In genomic region chr1:21509351-21510112, GRCh38 we compare ENCODE assay signal across 9 cellular contexts. TPM values are rescaled to one million over a fixed set of nuclear protein-coding genes. Genes with fewer than 3 reads are reported as not detected.
DNase-seq lines count a peak whose midpoint lies in the region; ATAC-seq, FAIRE-seq and TF ChIP-seq lines count a peak whose summit lies in the region.
"Had no signal": no experiment of that assay in that cellular context is flagged by ENCODE, and none has a peak within 500 bp of the region (broad histone marks: within the 10 kb centered on the region; RNA-seq: fewer than 3 reads in every experiment).

TSS of gene ALPL (plus strand) at chr1:21509423. CDS start at chr1:21554082, 44,659 bp downstream.

- H3K36me3 ChIP-seq in Karpas-422 (ENCODE audit: insufficient read depth, low read length) (no peaks in the 10 kb centered on the region), endothelial cell of umbilical vein (ENCODE audit: control insufficient read depth in 2 of 2, extremely low read depth in 1 of 2, insufficient read depth in 2 of 2, low read length in 2 of 2) (no peaks in the 10 kb centered on the region), mucosa of stomach (ENCODE audit: control insufficient read depth, insufficient read depth, low read length) (no peaks in the 10 kb centered on the region)

- H3K79me2 ChIP-seq in Karpas-422 (ENCODE audit: low read length), result no peaks in the 10 kb centered on the region
- H3K79me2 ChIP-seq in endothelial cell of umbilical vein (ENCODE audit: control insufficient read depth, insufficient read depth, low read length), result no peaks in the 10 kb centered on the region

- H3K4me2 ChIP-seq in A549 (peak within 1 kb of the TSS; percentile 91), Karpas-422 (ENCODE audit: low read depth, low read length, poor library complexity, severe bottlenecking) (peak within 1 kb of the TSS; percentile 22), endothelial cell of umbilical vein (ENCODE audit: insufficient read depth, low read length) (no peak within 1 kb of the TSS)

- H2AFZ ChIP-seq in Karpas-422 (ENCODE audit: low read length), result peak within 1 kb of the TSS; percentile 75
- H2AFZ ChIP-seq in endothelial cell of umbilical vein (ENCODE audit: low read depth, low read length), result peak within 1 kb of the TSS; percentile 79

- H3K4me1 ChIP-seq in A549 (no peaks in the 10 kb centered on the region), Karpas-422 (ENCODE audit: low read length) (peaks cover 45% of the 10 kb centered on the region), endothelial cell of umbilical vein (ENCODE audit: control insufficient read depth, extremely low read depth, insufficient read depth, low read length) (peaks cover 3% of the 10 kb centered on the region), mucosa of stomach (ENCODE audit: control insufficient read depth, insufficient read depth, low read length) (peaks cover 5% of the 10 kb centered on the region)

- BruUV-seq in endothelial cell of umbilical vein (replicated peaks; lab: Mats Ljungman, UMichigan), result no TSS peak

- no peaks in the 10 kb centered on the region for H3K27me3 ChIP-seq in Karpas-422 (ENCODE audit: low read length)
- H3K27me3 ChIP-seq in endothelial cell of umbilical vein (ENCODE audit: control insufficient read depth in 2 of 2, insufficient read depth in 2 of 2, low read length in 2 of 2), result peaks cover 51% of the 10 kb centered on the region in 2 experiments
- peaks cover 37% of the 10 kb centered on the region for H3K27me3 ChIP-seq in mucosa of stomach (ENCODE audit: control insufficient read depth, insufficient read depth, low read length)

- H3K9ac ChIP-seq in Karpas-422 (ENCODE audit: low read length) (peak within 1 kb of the TSS; percentile 42), endothelial cell of umbilical vein (replicated peaks; ENCODE audit: extremely low read depth, insufficient read depth, low read length) (no peak within 1 kb of the TSS), mucosa of stomach (ENCODE audit: low read length) (peak within 1 kb of the TSS; percentile 39)

- no peaks in the 10 kb centered on the region for H3K9me3 ChIP-seq in A549
- H3K9me3 ChIP-seq in Karpas-422 (ENCODE audit: low read length), result no peaks in the 10 kb centered on the region
- H3K9me3 ChIP-seq in endothelial cell of umbilical vein (replicated peaks; ENCODE audit: control insufficient read depth, insufficient read depth, low read length), result no peaks in the 10 kb centered on the region
- no peaks in the 10 kb centered on the region for H3K9me3 ChIP-seq in mucosa of stomach (ENCODE audit: control insufficient read depth, low read length)

- no peaks in the 10 kb centered on the region for H4K20me1 ChIP-seq in Karpas-422 (ENCODE audit: insufficient read depth, low read depth, low read length)
- no peaks in the 10 kb centered on the region for H4K20me1 ChIP-seq in endothelial cell of umbilical vein (replicated peaks; ENCODE audit: control insufficient read depth, extremely low read depth, insufficient read depth, low read length)

- dilution Hi-C loops in endothelial cell of umbilical vein (cut with MboI; ENCODE audit: extremely low pct_ligation_motif_present, low sequenced_read_pairs), result no loop called here

- no peaks in the 10 kb centered on the region for H3K9me1 ChIP-seq in endothelial cell of umbilical vein (replicated peaks; ENCODE audit: control insufficient read depth, extremely low read depth, insufficient read depth, low read length)

- peak in 1 of 2 experiments; percentile 3; a peak in 1 of 5 replicates for TF ChIP-seq RAD21 in A549 (conservative IDR thresholded peaks at IDR 0.05 in 1 of 2, IDR thresholded peaks at IDR 0.05 in 1 of 2)

- POLR2A ChIA-PET in A549 (lab: Yijun Ruan, JAX), result interaction anchor here (0.5 kb wide), 1 partner anchor 463 kb away, joined by 3 read pairs; no protein-coding TSS in a partner anchor
- POLR2A ChIA-PET in endothelial cell of umbilical vein (lab: Charles Lee), result interaction anchor here (0.5 kb wide), 1 partner anchor 498 kb away, joined by 5 read pairs; no protein-coding TSS in a partner anchor

- H3K9me2 ChIP-seq in Karpas-422 (replicated peaks; ENCODE audit: insufficient read depth, low read length), result no peaks in the 10 kb centered on the region

- H3K4me3 ChIP-seq in A549 (peak within 1 kb of the TSS; percentile 41), Karpas-422 (ENCODE audit: low read length) (no peak within 1 kb of the TSS; the same call in 1 of the 2 replicates), endothelial cell of umbilical vein (replicated peaks in 1 of 3; ENCODE audit: insufficient read depth in 1 of 3, low read depth in 1 of 3, low read length in 3 of 3) (no peak within 1 kb of the TSS), mucosa of stomach (ENCODE audit: low read length) (no peak within 1 kb of the TSS)

- CTCF ChIA-PET in A549 (lab: Yijun Ruan, JAX), result interaction anchor here (0.6 to 10.3 kb wide), 11 partner anchors 8 to 171 kb away, joined by 3 to 60 read pairs (median 5); no protein-coding TSS in a partner anchor
- CTCF ChIA-PET in endothelial cell of umbilical vein (lab: Charles Lee), result interaction anchor here (0.6 to 2.4 kb wide), 27 partner anchors 7 to 907 kb away, joined by 3 to 45 read pairs (median 4); no protein-coding TSS in a partner anchor

- peak; percentile 31 to 43; a peak in 4 of 6 replicates for ATAC-seq in A549
- no peak for ATAC-seq in GM19467 (IDR thresholded peaks at IDR 0.05; ENCODE audit: unreplicated experiment)

- 61% methylated on average over 14 of the region's 67 CpGs for whole genome bisulfite sequencing in A549 (ENCODE audit: missing lambda C conversion rate)

- TF ChIP-seq EP300 in A549 (IDR thresholded peaks at IDR 0.05), result no peak

- no peak for FAIRE-seq in A549 (lab: Jason Lieb, UNC)
- no peak for FAIRE-seq in endothelial cell of umbilical vein (lab: Jason Lieb, UNC)

- intact Hi-C loops in endothelial cell of umbilical vein (cut with micrococcal nuclease), result loop anchor here (1.0 to 2.0 kb wide), 3 partner anchors 65 to 149 kb away; no protein-coding TSS in a partner anchor

- TF ChIP-seq CTCF in A549 (IDR thresholded peaks at IDR 0.05), result no peak
- no peak for TF ChIP-seq CTCF in endothelial cell of umbilical vein (IDR thresholded peaks at IDR 0.05; ENCODE audit: extremely low read depth in 1 of 2, insufficient read depth in 1 of 2, low read depth in 1 of 2, low read length in 2 of 2)

- H3K27ac ChIP-seq in A549 (peak within 1 kb of the TSS in 1 of 2 experiments; percentile 58; a peak in 3 of 6 replicates), Karpas-422 (ENCODE audit: low read length) (no peak within 1 kb of the TSS), endothelial cell of umbilical vein (ENCODE audit: insufficient read depth, low read depth, low read length) (no peak within 1 kb of the TSS)

- DNase-seq in A549 (ENCODE audit: low read depth in 1 of 2, low spot score in 1 of 2) (no peak), Karpas-422 (no peak), endothelial cell of umbilical vein (ENCODE audit: low read depth, low spot score) (no peak), dedifferentiated amniotic fluid mesenchymal stem cell (ENCODE audit: extremely low spot score) (no peak), NCI-H69 (lab: John Stamatoyannopoulos, UW) (no peak), NCI-H526 (lab: John Stamatoyannopoulos, UW) (no peak)
- DNase-seq: GF-D8 had no signal

- no peak for TF ChIP-seq POLR2A in A549 (IDR thresholded peaks at IDR 0.05; ENCODE audit: low read length)
- TF ChIP-seq POLR2A in endothelial cell of umbilical vein (IDR thresholded peaks at IDR 0.05; ENCODE audit: low read depth, low read length), result no peak

TF ChIP-seq in A549, 52 proteins besides CTCF, POLR2A, EP300 and RAD21 (continues in another document):
- TF ChIP-seq EHMT2 (IDR thresholded peaks at IDR 0.05; ENCODE audit: low read depth), result no peak
- TF ChIP-seq BHLHE40 (IDR thresholded peaks at IDR 0.05; ENCODE audit: low read depth, low read length), result no peak
- no peak for TF ChIP-seq POLR2AphosphoS2 (conservative IDR thresholded peaks at IDR 0.05; ENCODE audit: low read length)
- no peak for TF ChIP-seq RARB (CRISPR knock-in tag; IDR thresholded peaks at IDR 0.05)
- no peak for TF ChIP-seq NPAS2 (CRISPR knock-in tag; IDR thresholded peaks at IDR 0.05; ENCODE audit: borderline replicate concordance)

TF ChIP-seq in endothelial cell of umbilical vein, 7 proteins besides CTCF, POLR2A, EP300 and RAD21:
- TF ChIP-seq GATA2 (IDR thresholded peaks at IDR 0.05; ENCODE audit: insufficient read depth, insufficient read length, low read depth, low read length), result no peak
- TF ChIP-seq EZH2 (IDR thresholded peaks at IDR 0.05; ENCODE audit: borderline replicate concordance, low read depth, low read length, severe bottlenecking), result peak; percentile 96

RNA-seq across cellular contexts. Expression of gene ALPL, which starts in this region (rescaled TPM):
- polyA plus RNA-seq in A549 (2011; rRNA removed), result 0.06 and 0.19 TPM in 2 replicates
- 0.32 and 0.36 TPM in 2 replicates for polyA plus RNA-seq in A549 (2012; cell fraction: cytosol; rRNA removed)
- 0.17 and 0.28 TPM in 2 replicates for polyA plus RNA-seq in A549 (2012; cell fraction: nucleus; rRNA removed)
- 0.13 to 0.31 TPM (median 0.14 TPM) in 3 replicates for polyA plus RNA-seq in A549 (2017; fragmentation: RNase III; extraction: RNeasy Plus Mini Kit Qiagen cat#74134 plus additional on column Dnase treatment)
- polyA minus RNA-seq in A549 (2011; rRNA and poly(A)+ RNA removed), result 0.68 TPM in 1 of 2 replicates, not detected in the other
- 0.36 TPM in 1 of 2 replicates, not detected in the other for total RNA-seq in Karpas-422 (2014; rRNA removed; shearing (Covaris generic); ENCODE audit: low replicate concordance)
- 0.30 and 0.38 TPM in 2 replicates for total RNA-seq in endothelial cell of umbilical vein
- polyA plus RNA-seq in endothelial cell of umbilical vein, result 0.92 and 1.0 TPM in 2 replicates
- polyA plus RNA-seq in endothelial cell of umbilical vein (2011; cell fraction: cytosol; rRNA removed), result 0.20 and 0.22 TPM in 2 replicates
- polyA plus RNA-seq in endothelial cell of umbilical vein (2011; cell fraction: nucleus; rRNA removed), result 0.26 and 0.38 TPM in 2 replicates
- polyA plus RNA-seq in endothelial cell of umbilical vein (2012), result not detected in 2 replicates
- polyA minus RNA-seq in endothelial cell of umbilical vein, result not detected in 2 replicates
- polyA minus RNA-seq in endothelial cell of umbilical vein (2011; cell fraction: cytosol; rRNA and poly(A)+ RNA removed), result not detected
- polyA minus RNA-seq in endothelial cell of umbilical vein (2011; cell fraction: nucleus; rRNA and poly(A)+ RNA removed), result 0.34 TPM in 1 of 2 replicates, not detected in the other

Comparison
In these comparisons a context has a peak if more than half of its experiments do, and no peak if none do; other contexts are left out.
1. Peak in ATAC-seq, H3K4me3 ChIP-seq and H3K4me2 ChIP-seq in A549; RNA of the gene not detected or under 1 TPM.